In the genomic region with DNA sequence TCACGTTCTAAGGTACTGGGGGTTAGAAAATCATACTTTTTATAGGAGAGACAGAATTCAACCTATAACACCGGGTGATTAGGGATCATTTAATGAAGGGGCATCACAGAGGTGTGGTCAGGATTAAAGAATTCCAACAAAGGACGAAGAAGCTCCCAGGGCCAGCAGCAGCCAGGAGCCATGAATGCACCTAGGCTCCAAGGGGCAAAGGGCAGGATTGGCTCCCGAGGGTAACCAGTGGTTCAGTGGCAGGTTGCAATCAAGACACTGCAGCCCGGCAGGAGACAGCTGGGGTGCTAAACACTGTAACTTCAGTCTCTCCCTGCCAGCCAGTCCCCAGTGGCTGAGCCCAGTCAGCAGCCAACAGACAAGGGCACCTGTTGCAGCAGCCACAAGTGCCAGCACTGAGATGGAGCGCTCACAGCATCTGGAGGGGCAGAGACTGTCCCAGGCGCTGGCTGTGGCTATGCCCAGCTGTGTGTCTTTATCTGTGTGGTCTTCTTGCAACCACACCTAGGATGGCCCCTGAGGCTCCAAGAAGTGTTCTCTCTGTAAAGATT, we compare ENCODE assay signal across 23 cellular contexts. TPM values are rescaled to one million over a fixed set of nuclear protein-coding genes. Genes with fewer than 3 reads are reported as not detected.
DNase-seq lines count a peak whose midpoint lies in the region; ATAC-seq and TF ChIP-seq lines count a peak whose summit lies in the region.
"Had no signal": no experiment of that assay in that cellular context is flagged by ENCODE, and none has a peak within 500 bp of the region (broad histone marks: within the 10 kb centered on the region; RNA-seq: fewer than 3 reads in every experiment).

No MANE protein-coding gene starts in this region.

- H3K27me3 ChIP-seq in gastrocnemius medialis = peaks cover 0 to 8% (median 0%) of the 10 kb centered on the region in 3 donors
- H3K27me3 ChIP-seq: BE2C, SJSA1 had no signal

- no peak overlapping the region for H3K4me3 ChIP-seq in gastrocnemius medialis
- H3K4me3 ChIP-seq: HAP-1, SJSA1 had no signal

- H3K27ac ChIP-seq in gastrocnemius medialis = peak overlapping the region in 3 of 4 donors; percentile 16 to 46 (median 18)
- H3K27ac ChIP-seq: 22Rv1, SJSA1 had no signal

- intact Hi-C loops in gastrocnemius medialis (cut with DNase I; ENCODE audit: low total_unique reads) = no loop called here

- H3K36me3 ChIP-seq in gastrocnemius medialis = no peaks in the 10 kb centered on the region
- H3K36me3 ChIP-seq: BE2C, HAP-1, SJSA1 had no signal

- no peaks in the 10 kb centered on the region for H3K9me3 ChIP-seq in gastrocnemius medialis
- H3K9me3 ChIP-seq: BE2C, HAP-1, SJSA1 had no signal

- ATAC-seq in gastrocnemius medialis (peak in 1 of 2 donors; percentile 43), omental fat pad (ENCODE audit: low FRiP score) (no peak)
- ATAC-seq: PC-3 had no signal

- no peaks in the 10 kb centered on the region for H3K4me1 ChIP-seq in gastrocnemius medialis
- H3K4me1 ChIP-seq: BE2C, HAP-1, SJSA1 had no signal

- TF ChIP-seq CTCF in gastrocnemius medialis (IDR thresholded peaks at IDR 0.05 in 4 of 5, conservative IDR thresholded peaks at IDR 0.05 in 1 of 5) (no peak), omental fat pad (IDR thresholded peaks at IDR 0.05) (no peak)

- DNase-seq in DMS 273 (lab: John Stamatoyannopoulos, UW; ENCODE audit: unreplicated experiment) (peak; percentile 28), DMS 273 treated with DMSO at 0.1 percent for 48 hours (lab: John Stamatoyannopoulos, UW) (no peak), NCI-H2171 treated with DMSO at 0.1 percent for 48 hours (lab: John Stamatoyannopoulos, UW) (peak; percentile 74), islet precursor cell (peak; percentile 48), gastrocnemius medialis (no peak), SIG-M5 treated with dmso at 0.1 percent for 504 hours (lab: John Stamatoyannopoulos, UW; ENCODE audit: unreplicated experiment) (no peak), omental fat pad (ENCODE audit: low spot score) (no peak), SW 1271 (lab: John Stamatoyannopoulos, UW) (no peak)
- DNase-seq: ACHN; BE2C; CD4-positive, CD25-positive, alpha-beta regulatory T cell; DMS79 treated with DMSO at 0.1 percent for 48 hours; KBM-7; MM.1S; NCI-H2029 treated with DMSO at 0.1 percent for 48 hours; NCI-H226; NCI-H510A treated with DMSO at 0.1 percent for 48 hours; NCI-H774; PC-3; T-helper 1 cell had no signal

- no peak for TF ChIP-seq POLR2A in gastrocnemius medialis (IDR thresholded peaks at IDR 0.05)

- in situ Hi-C loops in gastrocnemius medialis (cut with MboI; ENCODE audit: low sequenced_read_pairs in 4 of 4) = no loop called here

RNA-seq across cellular contexts. Expression of a gene that starts 23.9 kb away (rescaled TPM):
- total RNA-seq in gastrocnemius medialis (10 to 100 TPM in 3 of 4 donors, 1 to 10 TPM in 1; 5.1 to 64.6 (median 42.2) TPM), omental fat pad (not detected)
- total RNA-seq: CD4-positive, CD25-positive, alpha-beta regulatory T cell; PC-3; SJSA1 had no signal

RNA-seq across cellular contexts. Expression of a gene that starts 54.4 kb away (rescaled TPM):
- total RNA-seq in gastrocnemius medialis (not detected), omental fat pad (not detected)
- total RNA-seq: CD4-positive, CD25-positive, alpha-beta regulatory T cell; PC-3; SJSA1 had no signal

RNA-seq across cellular contexts. Expression of a gene that starts 58.2 kb away (rescaled TPM):
- total RNA-seq in gastrocnemius medialis (1 to 10 TPM in 1 of 4 donors, not detected in 3; 1.1 TPM), omental fat pad (10 to 100 TPM; 11.2 to 33.0 (median 21.3) TPM)
- total RNA-seq: CD4-positive, CD25-positive, alpha-beta regulatory T cell had no signal

Comparison
In these comparisons a context has a peak if more than half of its experiments do, and no peak if none do; other contexts are left out.
1. DNase-seq: peak in DMS 273 (single experiment), NCI-H2171 treated with DMSO at 0.1 percent for 48 hours (single experiment) and islet precursor cell (single experiment); none in DMS 273 treated with DMSO at 0.1 percent for 48 hours (single experiment), gastrocnemius medialis (0 of 2), SIG-M5 treated with dmso at 0.1 percent for 504 hours (single experiment), omental fat pad (single experiment) and SW 1271 (0 of 2).
2. RNA of a gene that starts 23.9 kb away (total RNA-seq): 5.1 to 64.6 TPM in gastrocnemius medialis; not detected in omental fat pad; every median in the first group is over 4 times any median in the second.
3. RNA of a gene that starts 58.2 kb away (total RNA-seq): 11.2 to 33.0 TPM in omental fat pad; 1.1 TPM in gastrocnemius medialis; every median in the first group is over 4 times any median in the second.